In the genomic region with DNA sequence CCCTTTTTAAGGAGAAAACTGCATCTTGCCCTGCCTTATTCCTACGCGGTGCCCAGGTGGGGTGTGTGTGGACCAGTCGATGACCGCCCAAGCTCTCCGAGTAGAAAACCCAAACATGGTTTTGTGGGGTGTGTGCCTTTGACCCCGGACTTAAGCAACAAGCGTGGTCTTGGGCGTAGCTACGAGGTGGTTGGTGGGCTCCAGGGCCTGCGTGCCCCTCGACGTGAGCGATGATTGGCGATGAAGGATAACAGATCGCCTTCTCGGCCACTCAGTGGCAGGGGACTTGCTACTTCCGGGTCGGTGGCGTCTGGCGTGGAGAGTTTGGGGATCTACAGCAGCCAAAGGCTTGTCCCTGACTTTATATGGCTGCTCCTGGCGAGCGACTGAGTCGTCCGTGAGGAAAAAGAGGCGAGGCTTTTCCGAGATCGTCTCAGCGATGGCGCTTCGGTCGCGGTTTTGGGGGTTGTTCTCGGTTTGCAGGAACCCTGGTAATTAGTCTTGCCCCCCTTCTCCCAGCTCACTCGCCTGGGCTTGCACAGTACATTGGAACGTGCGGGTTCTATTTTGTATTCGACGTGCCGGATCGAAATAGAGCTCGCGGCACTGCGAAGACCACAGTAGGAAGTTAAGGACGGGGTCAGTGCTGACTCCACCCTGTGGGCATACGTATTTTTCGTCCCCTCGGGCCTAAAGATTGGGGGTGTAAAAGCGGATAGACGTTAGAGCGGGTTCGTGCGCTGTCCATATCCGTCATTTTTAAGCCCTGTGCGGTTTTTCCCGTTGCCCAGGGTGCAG, we compare ENCODE assay signal across 8 cellular contexts.
DNase-seq lines count a peak whose midpoint lies in the region; ATAC-seq, FAIRE-seq and TF ChIP-seq lines count a peak whose summit lies in the region.

MRPL18 (plus strand) TSS at position 319 of the 798 bp plus-strand sequence; CDS start at position 440, 121 bp downstream.

- ATAC-seq in GM19035 (IDR thresholded peaks at IDR 0.05; ENCODE audit: unreplicated experiment) (peak; percentile 82), HG03354 (IDR thresholded peaks at IDR 0.05; ENCODE audit: poor library complexity, severe bottlenecking, unreplicated experiment) (peak; percentile 88)
- peak; percentile 86 to 88 for ATAC-seq in activated CD4-positive, CD25-positive, alpha-beta regulatory T cell treated with anti-CD3 and anti-CD28 coated beads, Interleukin-2, amount 50 U/mL, for 24 hours

- FAIRE-seq in islet of Langerhans (lab: Jason Lieb, UNC): peak; percentile 33

- TF ChIP-seq CTCF in AG09319 (IDR thresholded peaks at IDR 0.05; ENCODE audit: low read depth, low read length): no peak

- DNase-seq in AG09319 (ENCODE audit: extremely low read depth, low read depth): peak; percentile 96
- peak; percentile 94 for DNase-seq in NCI-H446 treated with DMSO at 0.1 percent for 48 hours (lab: John Stamatoyannopoulos, UW)
- peak; percentile 99 for DNase-seq in cerebellar cortex (ENCODE audit: low spot score)
- DNase-seq in stimulated activated CD4-positive, alpha-beta T cell treated with anti-CD3 and anti-CD28 coated beads, Interleukin-12 subunit alpha, Interleukin-12 subunit beta, amount 100 ng/mL, for 48 hours (ENCODE audit: low read depth in 2 of 3, low spot score in 1 of 3): peak; percentile 73 to 86 (median 84)

Comparison
In these comparisons a context has a peak if more than half of its experiments do, and no peak if none do; other contexts are left out.
1. Peak in every context shown above with its lines: DNase-seq and ATAC-seq.